2 cellular contexts compared by ENCODE assay signal in the genomic region with DNA sequence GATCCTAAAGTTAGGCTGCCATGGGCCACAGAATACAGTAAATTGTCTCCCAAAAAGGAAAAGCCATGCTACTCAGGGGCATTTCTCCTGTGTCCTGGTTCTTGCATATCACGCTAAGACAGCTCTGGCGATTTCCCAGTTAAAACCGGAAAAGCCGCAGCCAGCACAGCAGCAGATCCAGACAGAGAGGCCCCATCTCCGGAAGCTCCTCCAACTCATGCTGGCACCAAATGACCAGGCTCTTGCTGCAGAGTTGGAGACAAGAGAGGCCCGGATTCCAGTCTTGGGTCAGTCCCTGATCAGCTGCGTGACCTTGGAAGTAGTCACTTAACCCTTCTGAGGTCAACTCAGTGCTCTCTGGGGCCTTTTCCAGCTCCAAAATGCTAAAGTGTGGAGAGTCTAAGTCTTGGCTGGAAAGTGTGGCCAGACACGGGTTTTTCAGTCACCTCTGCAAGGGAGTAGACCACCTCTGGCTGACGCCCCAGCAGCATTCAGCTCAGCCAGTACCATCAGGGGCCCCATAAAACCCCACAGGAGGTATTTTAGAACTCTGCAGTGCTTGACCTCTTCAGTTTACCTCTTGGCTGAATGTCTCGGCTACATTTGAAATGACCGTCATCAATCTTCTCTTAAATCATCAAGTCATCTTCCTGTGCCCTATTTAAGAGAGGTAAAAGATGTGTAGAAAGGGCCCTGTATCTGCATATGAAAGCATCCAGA.
TF ChIP-seq lines count a peak whose summit lies in the region.

No MANE protein-coding gene starts in this region.

TF ChIP-seq in GM23338, 12 proteins besides CTCF, POLR2A, EP300 and RAD21 (continued from another document and continues in another):
- TF ChIP-seq ZNF462 (CRISPR knock-in tag; IDR thresholded peaks at IDR 0.05), result no peak
- TF ChIP-seq STAT1 (IDR thresholded peaks at IDR 0.05; ENCODE audit: unreplicated experiment), result no peak
- TF ChIP-seq, protein P1, sequence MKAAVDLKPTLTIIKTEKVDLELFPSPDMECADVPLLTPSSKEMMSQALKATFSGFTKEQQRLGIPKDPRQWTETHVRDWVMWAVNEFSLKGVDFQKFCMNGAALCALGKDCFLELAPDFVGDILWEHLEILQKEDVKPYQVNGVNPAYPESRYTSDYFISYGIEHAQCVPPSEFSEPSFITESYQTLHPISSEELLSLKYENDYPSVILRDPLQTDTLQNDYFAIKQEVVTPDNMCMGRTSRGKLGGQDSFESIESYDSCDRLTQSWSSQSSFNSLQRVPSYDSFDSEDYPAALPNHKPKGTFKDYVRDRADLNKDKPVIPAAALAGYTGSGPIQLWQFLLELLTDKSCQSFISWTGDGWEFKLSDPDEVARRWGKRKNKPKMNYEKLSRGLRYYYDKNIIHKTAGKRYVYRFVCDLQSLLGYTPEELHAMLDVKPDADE (IDR thresholded peaks at IDR 0.05), result no peak
- TF ChIP-seq EZH2 (IDR thresholded peaks at IDR 0.05; ENCODE audit: low read depth, unreplicated experiment), result no peak
- TF ChIP-seq REST (IDR thresholded peaks at IDR 0.05; ENCODE audit: unreplicated experiment), result no peak
- no peak for TF ChIP-seq POLR2AphosphoS5 (IDR thresholded peaks at IDR 0.05; ENCODE audit: low read depth)
- no peak for TF ChIP-seq CREB1 (CRISPR knock-in tag; IDR thresholded peaks at IDR 0.05; ENCODE audit: low read depth)
- TF ChIP-seq JUNB (IDR thresholded peaks at IDR 0.05; ENCODE audit: unreplicated experiment), result no peak

TF ChIP-seq in PFSK-1, 5 proteins besides CTCF, POLR2A, EP300 and RAD21 (continued from another document):
- no peak for TF ChIP-seq SIN3A (IDR thresholded peaks at IDR 0.05; ENCODE audit: borderline replicate concordance, insufficient read depth, low read length)
